8 cellular contexts compared by ENCODE assay signal in genomic region chr18:13813271-13813849, GRCh38. TPM values are rescaled to one million over a fixed set of nuclear protein-coding genes. Genes with fewer than 3 reads are reported as not detected.
DNase-seq lines count a peak whose midpoint lies in the region; ATAC-seq, FAIRE-seq and TF ChIP-seq lines count a peak whose summit lies in the region.

No MANE protein-coding gene starts in this region.

- peak; percentile 80 for ATAC-seq in HG02610 (IDR thresholded peaks at IDR 0.05; ENCODE audit: unreplicated experiment)
- ATAC-seq in GM21360 (IDR thresholded peaks at IDR 0.05; ENCODE audit: unreplicated experiment), result no peak

- no peaks in the 10 kb centered on the region for H3K9me3 ChIP-seq in WERI-Rb-1 (ENCODE audit: severe bottlenecking)

- H3K27me3 ChIP-seq in WERI-Rb-1 (ENCODE audit: insufficient read depth, low read depth, severe bottlenecking) (peaks cover 97% of the 10 kb centered on the region), bronchial epithelial cell (ENCODE audit: control insufficient read depth, insufficient read depth, low read length) (peaks cover 2% of the 10 kb centered on the region)

- no peaks in the 10 kb centered on the region for H3K36me3 ChIP-seq in WERI-Rb-1
- no peaks in the 10 kb centered on the region for H3K36me3 ChIP-seq in bronchial epithelial cell (ENCODE audit: control insufficient read depth, insufficient read depth, low read length)

- DNase-seq in NCI-H1694 (lab: John Stamatoyannopoulos, UW) (peak; percentile 50), WERI-Rb-1 (peak; percentile 67), bronchial epithelial cell (ENCODE audit: low read depth) (peak; percentile 69), kidney tubule cell (ENCODE audit: low spot score) (peak; percentile 75)
- peak; percentile 61 for DNase-seq in stimulated activated CD4-positive, alpha-beta T cell treated with anti-CD3 and anti-CD28 coated beads, Interleukin-4, amount 100 ng/mL, for 1 hour

- no peak overlapping the region for H3K27ac ChIP-seq in WERI-Rb-1

- FAIRE-seq in bronchial epithelial cell (lab: Jason Lieb, UNC), result no peak

- H3K4me3 ChIP-seq in GM12875 (ENCODE audit: low read depth, low read length) (no peak overlapping the region), WERI-Rb-1 (ENCODE audit: low read depth, low read length) (no peak overlapping the region), bronchial epithelial cell (ENCODE audit: low read depth, low read length) (no peak overlapping the region)

- TF ChIP-seq CTCF in GM12875 (IDR thresholded peaks at IDR 0.05; ENCODE audit: borderline replicate concordance, insufficient read depth, low read depth, low read length) (peak; percentile 81), WERI-Rb-1 (IDR thresholded peaks at IDR 0.05; ENCODE audit: low read depth, low read length) (peak; percentile 76), bronchial epithelial cell (IDR thresholded peaks at IDR 0.05; ENCODE audit: insufficient read depth, low read length, severe bottlenecking) (peak; percentile 81)

RNA-seq across cellular contexts. Expression of gene MC5R, which starts 10.6 kb away (rescaled TPM):
- not detected in 2 replicates for total RNA-seq in bronchial epithelial cell
